Comparison of ENCODE assay signal across 1 cellular context in the genomic region with DNA sequence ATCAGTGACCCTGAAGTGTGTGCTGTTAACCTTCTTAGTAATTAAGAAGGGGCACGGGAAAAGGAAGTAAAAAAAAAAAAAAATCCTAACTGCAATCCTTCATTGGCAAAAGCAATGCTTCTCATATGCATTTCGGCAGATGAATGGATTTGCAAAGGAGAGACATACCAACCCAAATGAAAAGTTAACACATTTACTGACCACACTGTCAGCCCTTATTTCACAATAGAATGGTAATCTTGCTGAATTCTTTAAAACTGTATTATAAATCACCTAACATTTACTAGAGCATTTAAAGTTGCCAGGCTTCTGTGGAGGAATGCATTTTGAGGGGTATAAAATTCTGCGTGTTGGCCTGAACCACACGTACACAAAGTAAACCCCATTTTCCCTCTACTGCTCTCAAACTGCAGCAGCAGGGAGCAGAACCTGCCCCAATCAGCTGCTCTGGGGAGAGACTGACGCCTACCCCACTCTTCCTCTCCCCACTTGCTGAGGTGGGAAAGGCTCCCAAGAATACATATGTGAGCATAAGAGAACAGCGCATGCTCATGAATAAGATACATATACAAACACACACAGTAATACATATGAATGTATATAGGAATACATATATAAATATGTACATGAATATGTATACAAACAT.
TF ChIP-seq lines count a peak whose summit lies in the region.

No MANE protein-coding gene starts in this region.

TF ChIP-seq in IMR-90, 13 proteins besides CTCF, POLR2A, EP300 and RAD21:
- TF ChIP-seq CEBPB (IDR thresholded peaks at IDR 0.05; ENCODE audit: low read depth, low read length) (peak; percentile 54; the same call in 1 of the 2 replicates), SMC3 (IDR thresholded peaks at IDR 0.05; ENCODE audit: low read depth, low read length) (no peak)
